23 cellular contexts compared by ENCODE assay signal in the genomic region with DNA sequence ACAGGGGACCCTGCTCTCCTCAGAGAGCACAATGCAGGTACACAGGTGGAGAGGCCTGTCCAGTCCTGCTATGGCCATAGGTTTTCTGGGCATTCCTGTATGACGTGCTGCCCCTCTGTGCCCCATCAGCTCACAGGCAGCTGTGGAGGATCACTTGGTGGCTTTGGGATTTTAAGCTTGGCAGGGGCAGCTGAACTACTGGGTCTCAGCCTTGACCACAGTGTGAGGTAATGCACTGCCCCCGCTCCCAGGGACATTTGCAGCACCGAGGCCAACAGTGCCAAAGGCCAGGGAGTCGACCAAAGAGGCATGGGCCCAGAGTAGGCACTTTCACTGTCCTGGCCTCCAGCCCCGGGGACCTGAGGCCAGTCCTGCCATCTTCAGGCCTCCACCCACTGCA. TPM values are rescaled to one million over a fixed set of nuclear protein-coding genes. Genes with fewer than 3 reads are reported as not detected.
DNase-seq lines count a peak whose midpoint lies in the region; ATAC-seq, FAIRE-seq and TF ChIP-seq lines count a peak whose summit lies in the region.
"Had no signal": no experiment of that assay in that cellular context is flagged by ENCODE, and none has a peak within 500 bp of the region (broad histone marks: within the 10 kb centered on the region; RNA-seq: fewer than 3 reads in every experiment).

No MANE protein-coding gene starts in this region.

- H3K4me1 ChIP-seq in neuronal stem cell (ENCODE audit: control insufficient read depth in 2 of 2, insufficient read depth in 1 of 2, low read depth in 1 of 2, low read length in 2 of 2), result peaks cover 17 to 20% of the 10 kb centered on the region in 2 donors
- H3K4me1 ChIP-seq: A549, Caco-2, HAP-1 had no signal

- peak; percentile 50 for DNase-seq in activated effector memory CD4-positive, alpha-beta T cell treated with anti-CD3 and anti-CD28 coated beads, Interleukin-2, amount 50 U/mL, for 16 hours
- no peak for DNase-seq in activated effector memory CD4-positive, alpha-beta T cell treated with Interleukin-2 at 50 U/mL for 16 hours
- DNase-seq in mesenteric fat pad (ENCODE audit: low spot score), result peak; percentile 67
- no peak for DNase-seq in neuronal stem cell (ENCODE audit: low spot score)
- DNase-seq in DMS153 (lab: John Stamatoyannopoulos, UW), result no peak
- no peak for DNase-seq in GM12891 (ENCODE audit: insufficient read length, low spot score)
- DNase-seq: 8988T; C1 segment of cervical spinal cord; Caco-2; CD4-positive, CD25-positive, alpha-beta regulatory T cell; CD8-positive, alpha-beta T cell; DMS79; EL; GDM1; GOT3; HFFc6 had no signal

- H3K9me3 ChIP-seq in neuronal stem cell (replicated peaks in 1 of 2; ENCODE audit: control insufficient read depth in 2 of 2, insufficient read depth in 1 of 2, low read depth in 1 of 2, low read length in 2 of 2), result no peaks in the 10 kb centered on the region
- H3K9me3 ChIP-seq: A549, Caco-2, HAP-1 had no signal

- H3K79me1 ChIP-seq in neuronal stem cell (ENCODE audit: low read depth, low read length), result peaks cover 3% of the 10 kb centered on the region

- peaks cover 25 to 79% of the 10 kb centered on the region in 2 donors for H3K36me3 ChIP-seq in neuronal stem cell (replicated peaks in 1 of 2; ENCODE audit: control insufficient read depth in 2 of 2, insufficient read depth in 2 of 2, low read length in 2 of 2)

- no peak overlapping the region for H2BK15ac ChIP-seq in neuronal stem cell (ENCODE audit: low read length)

- no peaks in the 10 kb centered on the region for H3K27me3 ChIP-seq in neuronal stem cell (ENCODE audit: control insufficient read depth in 3 of 3, insufficient read depth in 3 of 3, low read depth in 1 of 3, low read length in 3 of 3)

- no peak for ATAC-seq in GM21367 (IDR thresholded peaks at IDR 0.05; ENCODE audit: unreplicated experiment)
- ATAC-seq: A549; CD8-positive, alpha-beta T cell; GM12878 had no signal

- H3K27ac ChIP-seq in neuronal stem cell (replicated peaks; ENCODE audit: low read length), result no peak overlapping the region
- H3K27ac ChIP-seq: A549 had no signal

- H4K8ac ChIP-seq in neuronal stem cell (ENCODE audit: low read depth, low read length), result no peak overlapping the region

- TF ChIP-seq POLR2A in GM12891 (IDR thresholded peaks at IDR 0.05; ENCODE audit: low read depth, low read length), result no peak

- no peak overlapping the region for H3K4me3 ChIP-seq in neuronal stem cell (ENCODE audit: low read length in 2 of 2)
- H3K4me3 ChIP-seq: A549, GM12878, HAP-1 had no signal

- H2AK5ac ChIP-seq in neuronal stem cell (ENCODE audit: low read depth, low read length), result peak overlapping the region; percentile 29

- H3K4me2 ChIP-seq in neuronal stem cell (ENCODE audit: insufficient read depth, low read length, poor library complexity, severe bottlenecking), result no peak overlapping the region
- H3K4me2 ChIP-seq: A549 had no signal

- no peak overlapping the region for H3K4ac ChIP-seq in neuronal stem cell (ENCODE audit: low read length)

- H2BK12ac ChIP-seq in neuronal stem cell (ENCODE audit: low read length), result no peak overlapping the region

- H3K9ac ChIP-seq in neuronal stem cell (ENCODE audit: low read depth, low read length, poor library complexity), result peak overlapping the region; percentile 13

- peak overlapping the region; percentile 9 for H3K23ac ChIP-seq in neuronal stem cell (ENCODE audit: low read depth, low read length, poor library complexity)

- no peak for FAIRE-seq in GM12891 (lab: Jason Lieb, UNC)
- FAIRE-seq: A549, GM12878, GM18507, H54 had no signal

- no peak overlapping the region for H4K91ac ChIP-seq in neuronal stem cell (ENCODE audit: low read depth, low read length, poor library complexity)

- H2AFZ ChIP-seq in neuronal stem cell (ENCODE audit: low read length), result no peak overlapping the region

- peak overlapping the region; percentile 26 for H3K14ac ChIP-seq in neuronal stem cell (ENCODE audit: low read length)

- H3K18ac ChIP-seq in neuronal stem cell (ENCODE audit: low read length), result peak overlapping the region; percentile 62

- no peak overlapping the region for H2BK120ac ChIP-seq in neuronal stem cell (ENCODE audit: low read depth, low read length)

- WGBS in neuronal stem cell (ENCODE audit: extremely low coverage in 2 of 2, insufficient read length in 2 of 2, insufficient replicate concordance in 1 of 2), 2 donors, result no CpG with 5 or more reads among the region's 5 CpGs

- H2BK5ac ChIP-seq in neuronal stem cell (ENCODE audit: low read length), result no peak overlapping the region

TF ChIP-seq in GM12891, 5 proteins besides CTCF, POLR2A, EP300 and RAD21:
- TF ChIP-seq POU2F2 (IDR thresholded peaks at IDR 0.05; ENCODE audit: low read depth, low read length) (no peak), PAX5 (IDR thresholded peaks at IDR 0.05; ENCODE audit: insufficient read depth, low read length, severe bottlenecking) (no peak), TAF1 (IDR thresholded peaks at IDR 0.05; ENCODE audit: low read depth, low read length) (no peak), POLR2AphosphoS5 (IDR thresholded peaks at IDR 0.05; ENCODE audit: low read depth, low read length) (no peak), SPI1 (IDR thresholded peaks at IDR 0.05; ENCODE audit: low read depth, low read length) (no peak)

RNA-seq across cellular contexts. Expression of a gene that starts 46.2 kb away (rescaled TPM):
- total RNA-seq in mesenteric fat pad, result 108 TPM
- polyA plus RNA-seq in neuronal stem cell (2013, experiment 1 of 2), result 39.5 TPM
- 37.0 TPM for polyA plus RNA-seq in neuronal stem cell (2013, experiment 2 of 2)
- 18.5 TPM for polyA plus RNA-seq in GM12891 (2012; ENCODE audit: low read depth, missing spikeins)

RNA-seq across cellular contexts. Expression of a gene that starts 46.3 kb away (rescaled TPM):
- total RNA-seq in mesenteric fat pad, result 35.4 TPM
- polyA plus RNA-seq in neuronal stem cell (2013, experiment 1 of 2), result 64.4 TPM
- 64.4 TPM for polyA plus RNA-seq in neuronal stem cell (2013, experiment 2 of 2)
- 51.5 TPM for polyA plus RNA-seq in GM12891 (2012; ENCODE audit: low read depth, missing spikeins)

RNA-seq across cellular contexts. Expression of a gene that starts 55.4 kb away (rescaled TPM):
- not detected for total RNA-seq in mesenteric fat pad
- 0.07 TPM for polyA plus RNA-seq in neuronal stem cell (2013, experiment 1 of 2)
- polyA plus RNA-seq in neuronal stem cell (2013, experiment 2 of 2), result 0.08 TPM
- polyA plus RNA-seq in GM12891 (2012; ENCODE audit: low read depth, missing spikeins), result not detected
- total RNA-seq: Caco-2; CD4-positive, CD25-positive, alpha-beta regulatory T cell; CD8-positive, alpha-beta T cell; GM12878; HFFc6 had no signal
- polyA plus RNA-seq: BJ, GM12878 had no signal

Comparison
In these comparisons a context has a peak if more than half of its experiments do, and no peak if none do; other contexts are left out.
1. DNase-seq: peak in activated effector memory CD4-positive, alpha-beta T cell treated with anti-CD3 and anti-CD28 coated beads, Interleukin-2, amount 50 U/mL, for 16 hours (single experiment) and mesenteric fat pad (single experiment); none in activated effector memory CD4-positive, alpha-beta T cell treated with Interleukin-2 at 50 U/mL for 16 hours (single experiment), neuronal stem cell (single experiment), DMS153 (single experiment) and GM12891 (single experiment).